ENCODE assay signal across 1 cellular context in the genomic region with DNA sequence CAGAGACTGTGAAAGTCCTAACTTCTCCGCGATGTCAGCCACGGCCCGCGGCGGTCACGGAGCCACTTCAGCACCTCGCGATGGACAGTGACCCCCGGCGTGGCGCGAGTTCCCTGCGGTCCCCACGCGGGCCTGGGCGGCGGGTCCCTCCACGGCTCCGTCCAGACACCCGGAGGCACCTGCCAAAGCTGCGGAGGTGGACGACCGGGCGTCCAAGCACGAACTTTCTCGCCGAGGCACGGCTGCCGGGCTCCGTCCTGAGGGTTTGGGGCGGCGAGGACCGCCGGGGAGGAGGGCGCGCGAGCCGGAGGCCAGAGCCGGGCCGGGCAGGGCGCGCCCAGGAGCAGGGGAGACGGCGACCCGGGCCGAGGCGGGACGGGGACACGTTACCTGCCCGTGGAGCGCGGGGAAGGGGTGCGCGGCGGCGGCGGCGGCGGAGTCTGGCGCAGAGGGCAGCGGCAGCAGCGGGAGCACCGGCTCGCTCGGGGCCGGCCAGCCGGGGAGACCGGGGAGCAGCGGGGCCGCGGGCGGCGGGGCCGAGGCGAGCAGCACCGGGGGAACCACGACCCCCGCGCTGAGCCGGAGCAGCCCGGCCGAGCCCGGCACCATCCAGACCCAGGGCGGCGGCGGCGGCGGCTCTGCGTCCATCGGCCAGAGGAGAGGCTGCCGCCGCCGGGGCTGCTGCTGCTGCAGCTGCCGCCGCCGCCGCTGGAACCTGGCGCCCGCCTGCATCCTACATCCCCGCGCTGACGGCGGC.
TF ChIP-seq lines count a peak whose summit lies in the region.

No MANE protein-coding gene starts in this region.

TF ChIP-seq in neural cell, 6 proteins besides CTCF, POLR2A, EP300 and RAD21 (continued from another document):
- TF ChIP-seq, protein P1, sequence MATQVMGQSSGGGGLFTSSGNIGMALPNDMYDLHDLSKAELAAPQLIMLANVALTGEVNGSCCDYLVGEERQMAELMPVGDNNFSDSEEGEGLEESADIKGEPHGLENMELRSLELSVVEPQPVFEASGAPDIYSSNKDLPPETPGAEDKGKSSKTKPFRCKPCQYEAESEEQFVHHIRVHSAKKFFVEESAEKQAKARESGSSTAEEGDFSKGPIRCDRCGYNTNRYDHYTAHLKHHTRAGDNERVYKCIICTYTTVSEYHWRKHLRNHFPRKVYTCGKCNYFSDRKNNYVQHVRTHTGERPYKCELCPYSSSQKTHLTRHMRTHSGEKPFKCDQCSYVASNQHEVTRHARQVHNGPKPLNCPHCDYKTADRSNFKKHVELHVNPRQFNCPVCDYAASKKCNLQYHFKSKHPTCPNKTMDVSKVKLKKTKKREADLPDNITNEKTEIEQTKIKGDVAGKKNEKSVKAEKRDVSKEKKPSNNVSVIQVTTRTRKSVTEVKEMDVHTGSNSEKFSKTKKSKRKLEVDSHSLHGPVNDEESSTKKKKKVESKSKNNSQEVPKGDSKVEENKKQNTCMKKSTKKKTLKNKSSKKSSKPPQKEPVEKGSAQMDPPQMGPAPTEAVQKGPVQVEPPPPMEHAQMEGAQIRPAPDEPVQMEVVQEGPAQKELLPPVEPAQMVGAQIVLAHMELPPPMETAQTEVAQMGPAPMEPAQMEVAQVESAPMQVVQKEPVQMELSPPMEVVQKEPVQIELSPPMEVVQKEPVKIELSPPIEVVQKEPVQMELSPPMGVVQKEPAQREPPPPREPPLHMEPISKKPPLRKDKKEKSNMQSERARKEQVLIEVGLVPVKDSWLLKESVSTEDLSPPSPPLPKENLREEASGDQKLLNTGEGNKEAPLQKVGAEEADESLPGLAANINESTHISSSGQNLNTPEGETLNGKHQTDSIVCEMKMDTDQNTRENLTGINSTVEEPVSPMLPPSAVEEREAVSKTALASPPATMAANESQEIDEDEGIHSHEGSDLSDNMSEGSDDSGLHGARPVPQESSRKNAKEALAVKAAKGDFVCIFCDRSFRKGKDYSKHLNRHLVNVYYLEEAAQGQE (IDR thresholded peaks at IDR 0.05; ENCODE audit: borderline replicate concordance): no peak
TF ChIP-seq in neural cell: peak in this region for 1.
